8 cellular contexts compared by ENCODE assay signal in genomic region chr5:146291421-146292074, GRCh38. TPM values are rescaled to one million over a fixed set of nuclear protein-coding genes. Genes with fewer than 3 reads are reported as not detected.
DNase-seq lines count a peak whose midpoint lies in the region; ATAC-seq and TF ChIP-seq lines count a peak whose summit lies in the region.

No MANE protein-coding gene starts in this region.

- H3K9me3 ChIP-seq in OCI-LY7 (ENCODE audit: low read length) = no peaks in the 10 kb centered on the region

- intact Hi-C loops in OCI-LY7 (cut with micrococcal nuclease; ENCODE audit: unreplicated experiment) = loop anchor here (2.0 kb wide), 1 partner anchor 135 kb away; no protein-coding TSS in a partner anchor
- intact Hi-C loops in dorsolateral prefrontal cortex (cut with DNase I) = loop anchor here (5.0 kb wide), 1 partner anchor 136 kb away; no protein-coding TSS in a partner anchor

- CTCF ChIA-PET in OCI-LY7 (lab: Charles Lee; ENCODE audit: unreplicated experiment) = no interaction called here

- H3K27ac ChIP-seq in HL-60 (replicated peaks) (no peak overlapping the region), OCI-LY7 (ENCODE audit: low read depth, low read length, poor library complexity, severe bottlenecking) (no peak overlapping the region), dorsolateral prefrontal cortex (no peak overlapping the region)

- no TSS peak for BruUV-seq in OCI-LY7 (replicated peaks; lab: Mats Ljungman, UMichigan)

- H3K79me2 ChIP-seq in OCI-LY7 (ENCODE audit: insufficient read depth, low read depth, low read length) = no peaks in the 10 kb centered on the region

- POLR2A ChIA-PET in OCI-LY7 (lab: Charles Lee) = no interaction called here

- H3K4me2 ChIP-seq in OCI-LY7 (ENCODE audit: low read length) = no peak overlapping the region

- DNase-seq in activated CD4-positive, CD25-positive, alpha-beta regulatory T cell treated with anti-CD3 and anti-CD28 coated beads, Interleukin-2, amount 50 U/mL, for 72 hours = no peak
- DNase-seq in GM20000 (ENCODE audit: low spot score) (peak; percentile 47), HL-60 (ENCODE audit: low read depth in 1 of 2, low spot score in 1 of 2) (peak in 1 of 2 experiments; percentile 33), OCI-LY7 (ENCODE audit: low spot score) (peak; percentile 63), dorsolateral prefrontal cortex (no peak), midbrain (lab: John Stamatoyannopoulos, UW) (peak; percentile 37)

- ATAC-seq in activated CD4-positive, CD25-positive, alpha-beta regulatory T cell treated with anti-CD3 and anti-CD28 coated beads, Interleukin-2, amount 50 U/mL, for 24 hours = peak; percentile 49 to 53
- no peak for ATAC-seq in HG03460 (IDR thresholded peaks at IDR 0.05; ENCODE audit: unreplicated experiment)

- TF ChIP-seq CTCF in GM20000 (IDR thresholded peaks at IDR 0.05; ENCODE audit: extremely low read depth, missing control alignments) = peak; percentile 30
- peak; percentile 23 for TF ChIP-seq CTCF in HL-60 (IDR thresholded peaks at IDR 0.05; ENCODE audit: insufficient read depth, low read length)
- TF ChIP-seq CTCF in OCI-LY7 (conservative IDR thresholded peaks at IDR 0.05; ENCODE audit: low read length) = peak; percentile 91
- TF ChIP-seq CTCF in dorsolateral prefrontal cortex (IDR thresholded peaks at IDR 0.05 in 54 of 56, conservative IDR thresholded peaks at IDR 0.05 in 2 of 56; ENCODE audit: low read depth in 1 of 56, partially characterized antibody in 56 of 56) = peak; percentile 19 to 73 (median 54)

- peaks cover 19% of the 10 kb centered on the region for H3K36me3 ChIP-seq in OCI-LY7 (ENCODE audit: insufficient read depth, low read length)

- H4K20me1 ChIP-seq in OCI-LY7 (ENCODE audit: insufficient read depth, low read length) = no peaks in the 10 kb centered on the region

- no peak overlapping the region for H3K4me3 ChIP-seq in HL-60 (replicated peaks; ENCODE audit: insufficient read depth, low read length)
- H3K4me3 ChIP-seq in OCI-LY7 (ENCODE audit: low read depth, low read length, poor library complexity, severe bottlenecking) = no peak overlapping the region
- H3K4me3 ChIP-seq in dorsolateral prefrontal cortex = no peak overlapping the region

- H3K27me3 ChIP-seq in HL-60 (ENCODE audit: insufficient read depth, poor library complexity, severe bottlenecking) (no peaks in the 10 kb centered on the region), dorsolateral prefrontal cortex (no peaks in the 10 kb centered on the region)

- H3K9me2 ChIP-seq in OCI-LY7 (ENCODE audit: insufficient read depth, low read length) = no peaks in the 10 kb centered on the region

- no peak overlapping the region for H2AFZ ChIP-seq in OCI-LY7 (ENCODE audit: low read length)

- no peaks in the 10 kb centered on the region for H3K4me1 ChIP-seq in OCI-LY7 (ENCODE audit: insufficient read depth, low read length, poor library complexity, severe bottlenecking)

RNA-seq across cellular contexts. Expression of gene POU4F3, which starts 47.1 kb away (rescaled TPM):
- not detected in 2 replicates for total RNA-seq in OCI-LY7 (2014; rRNA removed; shearing (Covaris generic))
- total RNA-seq in OCI-LY7 (2022) (not detected in 2 replicates), dorsolateral prefrontal cortex (under 1 TPM in 39 of 120 experiments, not detected in 81; 0.14 to 0.64 (median 0.22) TPM)

Comparison
In these comparisons a context has a peak if more than half of its experiments do, and no peak if none do; other contexts are left out.
1. DNase-seq: peak in GM20000 (single experiment), OCI-LY7 (single experiment) and midbrain (single experiment); none in activated CD4-positive, CD25-positive, alpha-beta regulatory T cell treated with anti-CD3 and anti-CD28 coated beads, Interleukin-2, amount 50 U/mL, for 72 hours (single experiment) and dorsolateral prefrontal cortex (0 of 10).
2. CTCF ChIP-seq: peak in every context shown above with its lines; median percentile 91 in OCI-LY7; 54 in dorsolateral prefrontal cortex; 30 in GM20000; 23 in HL-60.